16 cellular contexts compared by ENCODE assay signal in the genomic region with DNA sequence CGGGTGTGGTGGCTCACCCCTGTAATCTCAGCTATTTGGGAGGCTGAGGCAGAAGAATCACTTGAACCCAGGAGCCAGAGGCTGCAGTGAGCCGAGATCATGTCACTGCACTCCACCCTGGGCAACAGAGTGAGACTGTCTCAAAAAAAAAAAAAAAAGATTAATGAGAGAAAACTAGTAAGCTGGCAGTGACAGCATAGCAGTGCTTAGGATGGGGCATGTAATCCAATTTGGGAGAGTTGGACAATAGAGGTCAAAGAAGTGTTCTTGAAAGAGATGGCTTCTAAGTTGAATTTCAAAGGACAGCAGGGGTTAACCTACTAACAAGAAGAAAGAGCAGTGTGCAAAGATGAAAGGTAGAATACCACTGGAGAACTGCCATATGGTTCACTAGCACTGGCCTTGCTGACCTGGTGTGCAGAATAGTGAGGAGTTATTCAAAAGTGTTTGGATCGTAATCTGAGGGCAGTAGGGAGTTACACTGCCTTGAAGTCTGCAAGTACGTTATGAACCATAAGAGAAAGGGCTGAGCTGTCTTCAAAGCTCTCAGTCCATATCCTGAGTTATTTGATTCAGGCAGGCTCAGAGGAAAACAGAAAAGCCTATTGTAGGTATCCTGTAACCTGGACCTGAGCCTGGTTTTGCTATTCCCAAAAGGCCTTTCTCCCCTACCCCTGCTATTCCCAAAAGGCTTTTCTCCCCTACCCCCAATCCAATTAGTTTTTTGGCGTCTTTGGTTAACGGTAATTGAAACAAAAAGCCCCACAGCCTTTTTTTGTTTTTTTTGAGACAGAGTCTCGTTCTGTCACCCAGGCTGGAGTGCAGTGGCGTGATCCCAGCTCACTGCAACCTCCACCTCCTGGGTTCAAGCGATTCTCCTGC. TPM values are rescaled to one million over a fixed set of nuclear protein-coding genes. Genes with fewer than 3 reads are reported as not detected.
DNase-seq lines count a peak whose midpoint lies in the region; TF ChIP-seq lines count a peak whose summit lies in the region.
"Had no signal": no experiment of that assay in that cellular context is flagged by ENCODE, and none has a peak within 500 bp of the region (broad histone marks: within the 10 kb centered on the region; RNA-seq: fewer than 3 reads in every experiment).

No MANE protein-coding gene starts in this region.

- no peak for TF ChIP-seq POLR2A in spleen (IDR thresholded peaks at IDR 0.05)

- H3K4me3 Mint-ChIP-seq in activated CD4-positive, alpha-beta T cell treated with anti-CD3 and anti-CD28 coated beads, Interleukin-2, amount 10 ng/mL, durations not matched to agents 24 days and 14 days, result no peak overlapping the region

- H3K36me3 ChIP-seq in SK-N-MC (ENCODE audit: insufficient read depth, low read length) (peaks cover 58% of the 10 kb centered on the region), spleen (peaks cover 0 to 32% (median 15%) of the 10 kb centered on the region in 6 donors)
- H3K36me3 ChIP-seq: uterus had no signal

- WGBS in spleen, 5 donors, result 81 to 87% (median 87%) methylated on average over 9 of the region's 9 CpGs

- peaks cover 6 to 37% (median 18%) of the 10 kb centered on the region in 6 donors for H3K4me1 ChIP-seq in spleen
- H3K4me1 ChIP-seq: uterus had no signal

- H3K27me3 Mint-ChIP-seq in activated CD4-positive, alpha-beta T cell treated with anti-CD3 and anti-CD28 coated beads, Interleukin-2, amount 10 ng/mL, durations not matched to agents 24 days and 14 days, result no peaks in the 10 kb centered on the region
- H3K27me3 Mint-ChIP-seq: IgD-negative memory B cell; memory B cell; stimulated activated memory B cell treated with anti-CD40 and anti-IgM and Interleukin-4, amounts not matched to agents 10 μg/mL and 1 μg/mL and 100 μg/mL, for 72 hours had no signal

- peaks cover 33% of the 10 kb centered on the region for H3K4me1 Mint-ChIP-seq in activated CD4-positive, alpha-beta T cell treated with anti-CD3 and anti-CD28 coated beads, Interleukin-2, amount 10 ng/mL, durations not matched to agents 24 days and 14 days

- in situ Hi-C loops in G401 (cut with HindIII; ENCODE audit: low sequenced_read_pairs), result no loop called here

- H3K9me3 ChIP-seq in SK-N-MC (ENCODE audit: low read depth, low read length), result no peaks in the 10 kb centered on the region
- no peaks in the 10 kb centered on the region for H3K9me3 ChIP-seq in spleen
- H3K9me3 ChIP-seq: uterus had no signal

- H3K9me3 Mint-ChIP-seq in activated CD4-positive, alpha-beta T cell treated with anti-CD3 and anti-CD28 coated beads, Interleukin-2, amount 10 ng/mL, durations not matched to agents 24 days and 14 days, result no peaks in the 10 kb centered on the region
- H3K9me3 Mint-ChIP-seq: IgD-negative memory B cell; memory B cell; stimulated activated memory B cell treated with anti-CD40 and anti-IgM and Interleukin-4, amounts not matched to agents 10 μg/mL and 1 μg/mL and 100 μg/mL, for 72 hours had no signal

- intact Hi-C loops in activated CD4-positive, alpha-beta T cell treated with anti-CD3 and anti-CD28 coated beads, Interleukin-2, amount 10 ng/mL, durations not matched to agents 24 days and 14 days (cut with micrococcal nuclease), result loop anchor here (10.0 kb wide), 1 partner anchor 1803 kb away; no protein-coding TSS in a partner anchor
- intact Hi-C loops in spleen (cut with DNase I; ENCODE audit: low total_unique reads), result loop anchor here (10.0 kb wide), 1 partner anchor 47 kb away; a partner anchor contains a TSS

- no peak for DNase-seq in activated CD4-positive, alpha-beta T cell treated with anti-CD3 and anti-CD28 coated beads, Interleukin-2, amount 10 ng/mL, durations not matched to agents 24 days and 14 days
- DNase-seq in activated CD4-positive, alpha-beta T cell treated with anti-CD3 and anti-CD28 coated beads, Interleukin-2, amount 50 U/mL, for 1 hour, result no peak
- DNase-seq in G401 (ENCODE audit: low spot score), result peak; percentile 5
- no peak for DNase-seq in SK-N-MC (ENCODE audit: low read depth, low spot score)
- DNase-seq in left kidney (ENCODE audit: low read depth, low spot score), result peak; percentile 1
- DNase-seq in NCI-H748 treated with DMSO at 0.1 percent for 48 hours (lab: John Stamatoyannopoulos, UW), result no peak
- no peak for DNase-seq in LoVo (ENCODE audit: low spot score)
- no peak for DNase-seq in spleen
- DNase-seq: activated naive CD4-positive, alpha-beta T cell; caudate nucleus; NCI-H1417; NCI-H446 treated with DMSO at 0.1 percent for 48 hours; uterus had no signal

- no peaks in the 10 kb centered on the region for H3K27me3 ChIP-seq in spleen (replicated peaks in 1 of 7)
- H3K27me3 ChIP-seq: uterus had no signal

- peaks cover 33% of the 10 kb centered on the region for H3K36me3 Mint-ChIP-seq in activated CD4-positive, alpha-beta T cell treated with anti-CD3 and anti-CD28 coated beads, Interleukin-2, amount 10 ng/mL, durations not matched to agents 24 days and 14 days (ENCODE audit: low read depth)
- H3K36me3 Mint-ChIP-seq: IgD-negative memory B cell had no signal

- no peak for TF ChIP-seq CTCF in spleen (IDR thresholded peaks at IDR 0.05 in 8 of 11, conservative IDR thresholded peaks at IDR 0.05 in 3 of 11)

- peak overlapping the region; percentile 9 for H3K27ac Mint-ChIP-seq in activated CD4-positive, alpha-beta T cell treated with anti-CD3 and anti-CD28 coated beads, Interleukin-2, amount 10 ng/mL, durations not matched to agents 24 days and 14 days
- H3K27ac Mint-ChIP-seq: memory B cell; stimulated activated memory B cell treated with anti-CD40 and anti-IgM and Interleukin-4, amounts not matched to agents 10 μg/mL and 1 μg/mL and 100 μg/mL, for 72 hours had no signal

- H3K27ac ChIP-seq in SK-N-MC (peak overlapping the region; percentile 50; the same call in 1 of the 2 replicates), spleen (no peak overlapping the region)
- H3K27ac ChIP-seq: uterus had no signal

- H3K4me3 ChIP-seq in SK-N-MC, result peak overlapping the region; percentile 12; the same call in 1 of the 2 replicates
- H3K4me3 ChIP-seq in spleen, result no peak overlapping the region
- H3K4me3 ChIP-seq: uterus had no signal

- H3K9ac ChIP-seq in SK-N-MC (ENCODE audit: insufficient read length), result no peak overlapping the region

RNA-seq across cellular contexts. Expression of a gene that starts 3.4 kb away (rescaled TPM):
- total RNA-seq in activated CD4-positive, alpha-beta T cell treated with anti-CD3 and anti-CD28 coated beads, Interleukin-2, amount 10 ng/mL, durations not matched to agents 24 days and 14 days, result 158 and 163 TPM in 2 replicates
- total RNA-seq in G401 (2014; rRNA removed; shearing (Covaris generic)), result 50.5 and 69.4 TPM in 2 replicates
- 10 to 100 TPM; 32.0 to 50.3 (median 46.7) TPM for total RNA-seq in spleen
- polyA plus RNA-seq in spleen, result 10 to 100 TPM; 11.1 to 16.0 (median 12.2) TPM

RNA-seq across cellular contexts. Expression of a gene that starts 17.0 kb away (rescaled TPM):
- 0.40 TPM in 1 of 2 replicates, not detected in the other for total RNA-seq in activated CD4-positive, alpha-beta T cell treated with anti-CD3 and anti-CD28 coated beads, Interleukin-2, amount 10 ng/mL, durations not matched to agents 24 days and 14 days
- not detected in 2 replicates for total RNA-seq in G401 (2014; rRNA removed; shearing (Covaris generic))
- total RNA-seq in spleen, result under 1 TPM in 2 of 7 donors, not detected in 5; 0.20 to 0.26 TPM
- polyA plus RNA-seq in spleen, result under 1 TPM in 2 of 3 donors, not detected in 1; 0.03 to 0.12 TPM
- polyA plus RNA-seq: IgD-negative memory B cell had no signal

RNA-seq across cellular contexts. Expression of a gene that starts 44.3 kb away (rescaled TPM):
- total RNA-seq in activated CD4-positive, alpha-beta T cell treated with anti-CD3 and anti-CD28 coated beads, Interleukin-2, amount 10 ng/mL, durations not matched to agents 24 days and 14 days, result 32.9 and 34.6 TPM in 2 replicates
- total RNA-seq in G401 (2014; rRNA removed; shearing (Covaris generic)), result 26.2 and 28.6 TPM in 2 replicates
- total RNA-seq in spleen, result 10 to 100 TPM; 27.5 to 55.2 (median 39.0) TPM
- 10 to 100 TPM; 13.9 to 22.2 (median 15.6) TPM for polyA plus RNA-seq in spleen

Comparison
In these comparisons a context has a peak if more than half of its experiments do, and no peak if none do; other contexts are left out.
1. DNase-seq: peak in G401 (single experiment) and left kidney (single experiment); none in activated CD4-positive, alpha-beta T cell treated with anti-CD3 and anti-CD28 coated beads, Interleukin-2, amount 10 ng/mL, durations not matched to agents 24 days and 14 days (single experiment), activated CD4-positive, alpha-beta T cell treated with anti-CD3 and anti-CD28 coated beads, Interleukin-2, amount 50 U/mL, for 1 hour (single experiment), SK-N-MC (single experiment), NCI-H748 treated with DMSO at 0.1 percent for 48 hours (single experiment), LoVo (single experiment) and spleen (single experiment).